In genomic region chr19:940591-941291, GRCh38 we compare ENCODE assay signal across 8 cellular contexts. TPM values are rescaled to one million over a fixed set of nuclear protein-coding genes. Genes with fewer than 3 reads are reported as not detected.
DNase-seq lines count a peak whose midpoint lies in the region; ATAC-seq and TF ChIP-seq lines count a peak whose summit lies in the region.

No MANE protein-coding gene starts in this region.

- H3K27ac ChIP-seq in adrenal gland (peak overlapping the region in 4 of 5 donors; percentile 60 to 90 (median 84)), hepatocyte (peak overlapping the region; percentile 57)

- H3K36me3 ChIP-seq in adrenal gland (replicated peaks in 1 of 2) (no peaks in the 10 kb centered on the region), hepatocyte (replicated peaks; ENCODE audit: insufficient read depth, low read depth) (no peaks in the 10 kb centered on the region)

- H3K79me2 ChIP-seq in hepatocyte = peaks cover 99% of the 10 kb centered on the region

- H3K4me3 ChIP-seq in adrenal gland = peak overlapping the region in 1 of 4 donors; percentile 41
- no peak overlapping the region for H3K4me3 ChIP-seq in hepatocyte

- no peaks in the 10 kb centered on the region for H3K27me3 ChIP-seq in adrenal gland
- H3K27me3 ChIP-seq in hepatocyte = no peaks in the 10 kb centered on the region

- ATAC-seq in HG02798 (IDR thresholded peaks at IDR 0.05; ENCODE audit: poor library complexity, unreplicated experiment) (peak; percentile 32), GM21717 (IDR thresholded peaks at IDR 0.05; ENCODE audit: unreplicated experiment) (no peak)

- TF ChIP-seq POLR2A in adrenal gland (IDR thresholded peaks at IDR 0.05) = peak in 1 of 2 donors; percentile 40

- H4K20me1 ChIP-seq in hepatocyte (ENCODE audit: insufficient read depth, poor library complexity, severe bottlenecking) = peaks cover 91% of the 10 kb centered on the region

- TF ChIP-seq CTCF in adrenal gland (IDR thresholded peaks at IDR 0.05) = no peak
- no peak for TF ChIP-seq CTCF in hepatocyte (IDR thresholded peaks at IDR 0.05; ENCODE audit: poor library complexity)

- DNase-seq in COLO829 (ENCODE audit: low spot score) (peak; percentile 47), SW480 (ENCODE audit: low spot score) (peak; percentile 76), adrenal gland (peak; percentile 76 to 90 (median 81)), hepatocyte (ENCODE audit: low spot score) (no peak), cerebellar nuclear complex (lab: John Stamatoyannopoulos, UW) (no peak)
- DNase-seq in stimulated activated CD4-positive, alpha-beta T cell treated with anti-CD3 and anti-CD28 coated beads, Interleukin-1b, Interleukin-23, amount 100 ng/mL, for 48 hours = peak; percentile 55

- H3K9me3 ChIP-seq in adrenal gland (replicated peaks in 1 of 3) (no peaks in the 10 kb centered on the region), hepatocyte (ENCODE audit: low read depth) (no peaks in the 10 kb centered on the region)

- H2AFZ ChIP-seq in hepatocyte = no peak overlapping the region

- no peak overlapping the region for H3K4me2 ChIP-seq in hepatocyte

- WGBS in adrenal gland, 4 donors = 30 to 50% (median 35%) methylated on average over 2 to 64 of the region's 64 CpGs
- 93% methylated on average over 35 of the region's 64 CpGs for WGBS in hepatocyte (ENCODE audit: low lambda C conversion rate, missing lambda C conversion rate)

- H3K4me1 ChIP-seq in adrenal gland (replicated peaks in 1 of 2) (peaks cover 13 to 20% of the 10 kb centered on the region in 2 donors), hepatocyte (ENCODE audit: insufficient read depth) (peaks cover 38% of the 10 kb centered on the region)

- H3K9me2 ChIP-seq in hepatocyte (replicated peaks; ENCODE audit: insufficient read depth) = no peaks in the 10 kb centered on the region

- intact Hi-C loops in adrenal gland (cut with DNase I) = no loop called here

RNA-seq across cellular contexts. Expression of gene ARID3A, which starts 14.9 kb away (rescaled TPM):
- total RNA-seq in adrenal gland = 10 to 100 TPM in 1 of 8 donors, 1 to 10 TPM in 7; 4.2 to 10.2 (median 8.3) TPM
- polyA plus RNA-seq in adrenal gland = 1 to 10 TPM; 1.6 to 6.7 (median 2.1) TPM
- 95.9 and 122 TPM in 2 replicates for total RNA-seq in hepatocyte
- 180 and 203 TPM in 2 replicates for polyA plus RNA-seq in hepatocyte

RNA-seq across cellular contexts. Expression of gene KISS1R, which starts 23.6 kb away (rescaled TPM):
- under 1 TPM in 1 of 8 donors, not detected in 7; 0.25 TPM for total RNA-seq in adrenal gland
- not detected for polyA plus RNA-seq in adrenal gland
- total RNA-seq in hepatocyte = 1.3 and 1.4 TPM in 2 replicates
- polyA plus RNA-seq in hepatocyte = 2.1 and 4.2 TPM in 2 replicates

RNA-seq across cellular contexts. Expression of gene R3HDM4, which starts 27.7 kb away (rescaled TPM):
- total RNA-seq in adrenal gland (10 to 100 TPM in 7 of 8 donors, 1 to 10 TPM in 1; 8.9 to 40.5 (median 29.6) TPM), hepatocyte (42.2 and 44.1 TPM in 2 replicates)
- polyA plus RNA-seq in adrenal gland (10 to 100 TPM; 19.8 to 59.5 (median 57.7) TPM), hepatocyte (86.6 and 88.2 TPM in 2 replicates)

RNA-seq across cellular contexts. Expression of gene WDR18, which starts 43.4 kb away (rescaled TPM):
- total RNA-seq in adrenal gland = 10 to 100 TPM; 24.2 to 78.7 (median 53.8) TPM
- polyA plus RNA-seq in adrenal gland = 100 to 1,000 TPM in 1 of 3 donors, 10 to 100 TPM in 1, 1 to 10 TPM in 1; 5.4 to 140 (median 98.6) TPM
- total RNA-seq in hepatocyte = 57.8 and 60.0 TPM in 2 replicates
- 160 and 169 TPM in 2 replicates for polyA plus RNA-seq in hepatocyte

RNA-seq across cellular contexts. Expression of gene RNU6-9, which starts 47.5 kb away (rescaled TPM):
- not detected for total RNA-seq in adrenal gland
- polyA plus RNA-seq in adrenal gland = not detected
- not detected in 2 replicates for total RNA-seq in hepatocyte
- polyA plus RNA-seq in hepatocyte = not detected in 2 replicates

Comparison
In these comparisons a context has a peak if more than half of its experiments do, and no peak if none do; other contexts are left out.
1. DNase-seq: peak in COLO829 (single experiment), SW480 (single experiment), adrenal gland (7 of 7) and stimulated activated CD4-positive, alpha-beta T cell treated with anti-CD3 and anti-CD28 coated beads, Interleukin-1b, Interleukin-23, amount 100 ng/mL, for 48 hours (single experiment); none in hepatocyte (single experiment) and cerebellar nuclear complex (0 of 2).